ENCODE assay signal across 8 cellular contexts in the genomic region with DNA sequence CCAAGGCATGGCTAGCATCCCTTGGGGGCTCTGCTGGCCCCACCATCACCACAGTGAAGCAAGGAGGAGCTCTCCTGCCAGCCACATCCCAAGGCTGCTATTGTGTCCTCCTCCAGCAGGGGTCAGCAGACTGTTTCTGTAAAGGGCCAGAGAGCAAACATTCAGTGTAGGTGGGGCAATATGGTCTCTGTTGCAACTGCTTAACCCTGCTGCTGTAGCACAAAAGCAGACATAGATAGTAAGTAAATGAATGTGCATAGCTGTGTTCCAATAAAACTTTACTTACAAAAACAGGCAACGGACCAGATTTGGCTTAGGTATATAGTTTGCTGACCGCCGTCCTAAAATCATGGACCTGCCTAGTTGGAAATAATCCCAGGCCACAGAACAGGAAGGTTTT. TPM values are rescaled to one million over a fixed set of nuclear protein-coding genes. Genes with fewer than 3 reads are reported as not detected.
DNase-seq lines count a peak whose midpoint lies in the region; ATAC-seq and TF ChIP-seq lines count a peak whose summit lies in the region.

No MANE protein-coding gene starts in this region.

- TF ChIP-seq POLR2A in Peyer's patch (IDR thresholded peaks at IDR 0.05) (no peak), thyroid gland (IDR thresholded peaks at IDR 0.05) (no peak)

- H3K4me3 ChIP-seq in BE2C (ENCODE audit: low read depth, low read length) (no peak overlapping the region), Peyer's patch (no peak overlapping the region), fibroblast of villous mesenchyme (ENCODE audit: low read depth, low read length) (no peak overlapping the region), thyroid gland (replicated peaks in 1 of 3) (no peak overlapping the region)

- no peaks in the 10 kb centered on the region for H3K36me3 Mint-ChIP-seq in activated T-cell treated with anti-CD3 and anti-CD28 coated beads, Interleukin-2, amount 50 U/mL, for 4 hours (ENCODE audit: insufficient read depth)
- H3K36me3 Mint-ChIP-seq in osteocyte (ENCODE audit: unreplicated experiment): no peaks in the 10 kb centered on the region

- no peaks in the 10 kb centered on the region for H3K4me1 Mint-ChIP-seq in activated T-cell treated with anti-CD3 and anti-CD28 coated beads, Interleukin-2, amount 50 U/mL, for 4 hours (ENCODE audit: low read depth)
- H3K4me1 Mint-ChIP-seq in osteocyte (ENCODE audit: unreplicated experiment): peaks cover 35% of the 10 kb centered on the region

- H3K36me3 ChIP-seq in BE2C (no peaks in the 10 kb centered on the region), Peyer's patch (no peaks in the 10 kb centered on the region), thyroid gland (no peaks in the 10 kb centered on the region)

- TF ChIP-seq CTCF in BE2C (IDR thresholded peaks at IDR 0.05; ENCODE audit: low read depth, low read length) (peak; percentile 84), LNCAP (IDR thresholded peaks at IDR 0.05) (peak; percentile 97), Peyer's patch (IDR thresholded peaks at IDR 0.05) (peak; percentile 40 to 91 (median 86)), fibroblast of villous mesenchyme (IDR thresholded peaks at IDR 0.05; ENCODE audit: insufficient read depth, low read depth, low read length) (peak; percentile 99), osteocyte (IDR thresholded peaks at IDR 0.05) (peak; percentile 83), thyroid gland (IDR thresholded peaks at IDR 0.05) (peak; percentile 72 to 92 (median 76))

- peaks cover 51% of the 10 kb centered on the region for H3K27me3 Mint-ChIP-seq in activated T-cell treated with anti-CD3 and anti-CD28 coated beads, Interleukin-2, amount 50 U/mL, for 4 hours (ENCODE audit: low read depth)
- H3K27me3 Mint-ChIP-seq in osteocyte (ENCODE audit: unreplicated experiment): peaks cover 57% of the 10 kb centered on the region

- H3K27ac ChIP-seq in Peyer's patch (no peak overlapping the region), thyroid gland (no peak overlapping the region)

- H3K9me3 ChIP-seq in BE2C (no peaks in the 10 kb centered on the region), Peyer's patch (no peaks in the 10 kb centered on the region), thyroid gland (no peaks in the 10 kb centered on the region)

- WGBS in thyroid gland, 2 donors: 89 to 96% methylated on average over 3 of the region's 3 CpGs

- H3K27ac Mint-ChIP-seq in osteocyte (ENCODE audit: unreplicated experiment): no peak overlapping the region

- H3K9me3 Mint-ChIP-seq in activated T-cell treated with anti-CD3 and anti-CD28 coated beads, Interleukin-2, amount 50 U/mL, for 4 hours: no peaks in the 10 kb centered on the region
- no peaks in the 10 kb centered on the region for H3K9me3 Mint-ChIP-seq in osteocyte (ENCODE audit: unreplicated experiment)

- H3K4me1 ChIP-seq in BE2C: peaks cover 7% of the 10 kb centered on the region
- no peaks in the 10 kb centered on the region for H3K4me1 ChIP-seq in Peyer's patch
- peaks cover 10 to 32% of the 10 kb centered on the region in 2 donors for H3K4me1 ChIP-seq in thyroid gland

- intact Hi-C loops in thyroid gland (cut with DNase I): loop anchor here (5.0 kb wide), 1 partner anchor 423 kb away; no protein-coding TSS in a partner anchor

- DNase-seq in BE2C (peak; percentile 70), GM19240 (ENCODE audit: insufficient read length, low spot score) (peak; percentile 51), Peyer's patch (peak; percentile 49 to 91 (median 82)), fibroblast of villous mesenchyme (ENCODE audit: low read depth) (peak; percentile 87), osteocyte (ENCODE audit: extremely low spot score, unreplicated experiment) (peak; percentile 89), thyroid gland (peak; percentile 77 to 80)
- DNase-seq in activated T-cell treated with anti-CD3 and anti-CD28 coated beads, Interleukin-2, amount 50 U/mL, for 4 hours: peak; percentile 61

- peak; percentile 72 to 81 for ATAC-seq in activated T-cell treated with anti-CD3 and anti-CD28 coated beads, Interleukin-2, amount 50 U/mL, for 4 hours

- no peaks in the 10 kb centered on the region for H3K27me3 ChIP-seq in BE2C
- H3K27me3 ChIP-seq in Peyer's patch: no peaks in the 10 kb centered on the region
- no peaks in the 10 kb centered on the region for H3K27me3 ChIP-seq in thyroid gland

- no peak overlapping the region for H3K4me3 Mint-ChIP-seq in activated T-cell treated with anti-CD3 and anti-CD28 coated beads, Interleukin-2, amount 50 U/mL, for 4 hours
- H3K4me3 Mint-ChIP-seq in osteocyte (ENCODE audit: unreplicated experiment): no peak overlapping the region

RNA-seq across cellular contexts. Expression of a gene that starts 36.4 kb away (rescaled TPM):
- 1.1 TPM for polyA plus RNA-seq in BE2C (2012; ENCODE audit: insufficient read depth, insufficient read length, low read depth)
- total RNA-seq in Peyer's patch (10 to 100 TPM; 10.5 to 15.7 (median 14.2) TPM), fibroblast of villous mesenchyme (not detected in 2 replicates), osteocyte (0.11 and 0.16 TPM in 2 replicates), thyroid gland (10 to 100 TPM; 41.7 to 66.7 (median 49.5) TPM)
- under 1 TPM in 2 of 3 donors, not detected in 1; 0.05 to 0.29 TPM for total RNA-seq in activated T-cell treated with anti-CD3 and anti-CD28 coated beads, Interleukin-2, amount 50 U/mL, for 4 hours
